8 cellular contexts compared by ENCODE assay signal in the genomic region with DNA sequence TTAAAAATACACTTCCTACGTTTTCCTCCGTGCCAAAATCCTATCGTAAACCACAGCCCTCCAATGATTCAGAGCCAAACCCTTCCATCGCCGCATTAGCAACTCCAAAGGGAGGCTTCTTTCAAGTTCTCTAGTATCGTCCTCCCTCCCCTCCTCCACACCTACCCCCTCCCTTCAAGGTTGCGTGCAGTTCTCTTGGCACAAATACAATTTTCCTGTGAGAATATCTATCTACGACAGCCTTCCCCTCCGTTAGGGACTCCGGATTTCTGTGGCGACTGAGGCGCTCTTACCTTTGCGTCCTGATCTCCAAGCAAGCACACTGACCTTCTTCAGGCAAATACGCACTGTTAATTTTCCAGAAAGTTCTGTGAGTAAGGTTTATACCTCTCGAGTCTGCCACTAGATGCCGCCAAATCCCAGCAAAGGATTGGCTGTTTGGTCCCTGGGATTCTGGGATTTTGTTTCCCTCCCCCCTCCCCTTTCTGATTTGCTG. TPM values are rescaled to one million over a fixed set of nuclear protein-coding genes. Genes with fewer than 3 reads are reported as not detected.
DNase-seq lines count a peak whose midpoint lies in the region; ATAC-seq and TF ChIP-seq lines count a peak whose summit lies in the region.

No MANE protein-coding gene starts in this region.

- H3K27ac ChIP-seq in GM23338 (ENCODE audit: low read depth) (peak overlapping the region; percentile 95), dorsolateral prefrontal cortex (peak overlapping the region; percentile 92 to 100 (median 99)), liver (ENCODE audit: low read depth in 1 of 2, low read length in 2 of 2) (peak overlapping the region; percentile 96 to 100)

- peak overlapping the region; percentile 53 for H3K4me2 ChIP-seq in GM23338

- TF ChIP-seq CTCF in AG04449 (IDR thresholded peaks at IDR 0.05; ENCODE audit: insufficient read depth, low read length, missing control alignments) (peak; percentile 51), GM23338 (conservative IDR thresholded peaks at IDR 0.05; ENCODE audit: low read depth in 2 of 2) (peak; percentile 67 to 83), dorsolateral prefrontal cortex (IDR thresholded peaks at IDR 0.05 in 54 of 56, conservative IDR thresholded peaks at IDR 0.05 in 2 of 56; ENCODE audit: low read depth in 1 of 56, partially characterized antibody in 56 of 56) (peak; percentile 43 to 82 (median 70)), liver (IDR thresholded peaks at IDR 0.05; ENCODE audit: low read depth, low read length, missing input control) (peak; percentile 55)

- H3K9ac ChIP-seq in liver (ENCODE audit: low read depth in 1 of 2, low read length in 2 of 2): peak overlapping the region; percentile 76 to 100

- H3K27ac Mint-ChIP-seq in GM23338: no peak overlapping the region

- TF ChIP-seq RAD21 in liver (IDR thresholded peaks at IDR 0.05): peak; percentile 63 to 73

- H3K4me1 ChIP-seq in GM23338 (ENCODE audit: insufficient read depth): no peaks in the 10 kb centered on the region; the same call in 1 of the 2 replicates
- H3K4me1 ChIP-seq in liver (ENCODE audit: control insufficient read depth in 4 of 4, insufficient read depth in 4 of 4, low read length in 3 of 4): peaks cover 0 to 10% (median 1%) of the 10 kb centered on the region in 4 donors

- intact Hi-C loops in dorsolateral prefrontal cortex (cut with DNase I): loop anchor here (1.0 to 10.0 kb wide), 7 partner anchors 53 to 155 kb away; a partner anchor contains a TSS

- POLR2A ChIA-PET in AG04449 (lab: Yijun Ruan, JAX): interaction anchor here (0.8 kb wide), 1 partner anchor 10 kb away, joined by 4 read pairs; no protein-coding TSS in a partner anchor

- CTCF ChIA-PET in AG04449 (lab: Yijun Ruan, JAX): interaction anchor here (1.0 kb wide), 2 partner anchors 22 to 155 kb away, joined by 3 read pairs; no protein-coding TSS in a partner anchor

- H3F3A ChIP-seq in GM23338 (replicated peaks; ENCODE audit: low read depth): peaks cover 12% of the 10 kb centered on the region; the same call in 1 of the 2 replicates

- ATAC-seq in GM23338: peak; percentile 40
- no peak for ATAC-seq in HG02970 (IDR thresholded peaks at IDR 0.05; ENCODE audit: low FRiP score, unreplicated experiment)

- no peaks in the 10 kb centered on the region for H3K9me2 ChIP-seq in GM23338 (ENCODE audit: insufficient read depth)

- H3K4me3 ChIP-seq in AG04449 (ENCODE audit: low read depth, low read length): peak overlapping the region; percentile 69
- H3K4me3 ChIP-seq in GM23338: peak overlapping the region; percentile 60
- H3K4me3 ChIP-seq in dorsolateral prefrontal cortex: peak overlapping the region; percentile 39 to 81 (median 67)
- peak overlapping the region; percentile 57 to 76 (median 76) for H3K4me3 ChIP-seq in liver (ENCODE audit: low read depth in 1 of 3, low read length in 3 of 3)

- H3K9me3 Mint-ChIP-seq in GM23338: no peaks in the 10 kb centered on the region

- no peak overlapping the region for H2AFZ ChIP-seq in GM23338

- no peaks in the 10 kb centered on the region; the same call in 2 of the 3 replicates for H3K4me1 Mint-ChIP-seq in GM23338

- WGBS in liver: 0% methylated on average over 16 of the region's 16 CpGs

- no peaks in the 10 kb centered on the region for H3K27me3 ChIP-seq in GM23338 (ENCODE audit: insufficient read depth)
- peaks cover 0 to 48% (median 6%) of the 10 kb centered on the region in 45 donors for H3K27me3 ChIP-seq in dorsolateral prefrontal cortex
- H3K27me3 ChIP-seq in liver (ENCODE audit: control insufficient read depth in 4 of 4, insufficient read depth in 4 of 4, low read length in 3 of 4): no peaks in the 10 kb centered on the region

- H3K27me3 Mint-ChIP-seq in GM23338 (ENCODE audit: insufficient read depth, low read depth, poor library complexity): no peaks in the 10 kb centered on the region

- peaks cover 28% of the 10 kb centered on the region for H3K79me2 ChIP-seq in GM23338 (replicated peaks; ENCODE audit: insufficient read depth)

- H4K20me1 ChIP-seq in GM23338 (replicated peaks; ENCODE audit: insufficient read depth): no peaks in the 10 kb centered on the region

- peaks cover 26% of the 10 kb centered on the region; the same call in 2 of the 3 replicates for H3K36me3 Mint-ChIP-seq in GM23338 (ENCODE audit: low read depth)

- DNase-seq in AG04449 (ENCODE audit: low read depth, low spot score): no peak
- DNase-seq in GM23338 (ENCODE audit: low spot score): peak; percentile 88
- DNase-seq in NCI-H345 (lab: John Stamatoyannopoulos, UW): peak; percentile 76
- peak; percentile 62 for DNase-seq in activated CD4-positive, alpha-beta T cell treated with anti-CD3 and anti-CD28 coated beads for 48 hours
- peak in 9 of 10 donors; percentile 39 to 69 (median 60) for DNase-seq in dorsolateral prefrontal cortex
- DNase-seq in stimulated activated CD4-positive, alpha-beta T cell treated with anti-CD3 and anti-CD28 coated beads, Interleukin-4, amount 100 ng/mL, for 1 hour: peak; percentile 38

- H3K36me3 ChIP-seq in GM23338 (ENCODE audit: insufficient read depth) (peaks cover 23% of the 10 kb centered on the region; the same call in 1 of the 2 replicates), liver (ENCODE audit: control insufficient read depth in 4 of 4, insufficient read depth in 3 of 4, low read depth in 1 of 4, low read length in 3 of 4) (peaks cover 0 to 8% (median 6%) of the 10 kb centered on the region in 4 donors)

- no peaks in the 10 kb centered on the region for H3K9me3 ChIP-seq in liver (ENCODE audit: control insufficient read depth in 4 of 4, low read length in 3 of 4)

- no peak overlapping the region for H3K4me3 Mint-ChIP-seq in GM23338

TF ChIP-seq in GM23338, 12 proteins besides CTCF, POLR2A, EP300 and RAD21:
- TF ChIP-seq POLR2AphosphoS5 (IDR thresholded peaks at IDR 0.05; ENCODE audit: low read depth) (peak; percentile 38), JUNB (IDR thresholded peaks at IDR 0.05; ENCODE audit: unreplicated experiment) (no peak)

TF ChIP-seq in liver, 16 proteins besides CTCF, POLR2A, EP300 and RAD21:
- peak; percentile 77 for TF ChIP-seq TAF1 (conservative IDR thresholded peaks at IDR 0.05)
- no peak for TF ChIP-seq HNF4G (IDR thresholded peaks at IDR 0.05)
- TF ChIP-seq, protein P1, sequence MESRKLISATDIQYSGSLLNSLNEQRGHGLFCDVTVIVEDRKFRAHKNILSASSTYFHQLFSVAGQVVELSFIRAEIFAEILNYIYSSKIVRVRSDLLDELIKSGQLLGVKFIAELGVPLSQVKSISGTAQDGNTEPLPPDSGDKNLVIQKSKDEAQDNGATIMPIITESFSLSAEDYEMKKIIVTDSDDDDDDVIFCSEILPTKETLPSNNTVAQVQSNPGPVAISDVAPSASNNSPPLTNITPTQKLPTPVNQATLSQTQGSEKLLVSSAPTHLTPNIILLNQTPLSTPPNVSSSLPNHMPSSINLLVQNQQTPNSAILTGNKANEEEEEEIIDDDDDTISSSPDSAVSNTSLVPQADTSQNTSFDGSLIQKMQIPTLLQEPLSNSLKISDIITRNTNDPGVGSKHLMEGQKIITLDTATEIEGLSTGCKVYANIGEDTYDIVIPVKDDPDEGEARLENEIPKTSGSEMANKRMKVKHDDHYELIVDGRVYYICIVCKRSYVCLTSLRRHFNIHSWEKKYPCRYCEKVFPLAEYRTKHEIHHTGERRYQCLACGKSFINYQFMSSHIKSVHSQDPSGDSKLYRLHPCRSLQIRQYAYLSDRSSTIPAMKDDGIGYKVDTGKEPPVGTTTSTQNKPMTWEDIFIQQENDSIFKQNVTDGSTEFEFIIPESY (IDR thresholded peaks at IDR 0.05): no peak
- TF ChIP-seq, protein P2, sequence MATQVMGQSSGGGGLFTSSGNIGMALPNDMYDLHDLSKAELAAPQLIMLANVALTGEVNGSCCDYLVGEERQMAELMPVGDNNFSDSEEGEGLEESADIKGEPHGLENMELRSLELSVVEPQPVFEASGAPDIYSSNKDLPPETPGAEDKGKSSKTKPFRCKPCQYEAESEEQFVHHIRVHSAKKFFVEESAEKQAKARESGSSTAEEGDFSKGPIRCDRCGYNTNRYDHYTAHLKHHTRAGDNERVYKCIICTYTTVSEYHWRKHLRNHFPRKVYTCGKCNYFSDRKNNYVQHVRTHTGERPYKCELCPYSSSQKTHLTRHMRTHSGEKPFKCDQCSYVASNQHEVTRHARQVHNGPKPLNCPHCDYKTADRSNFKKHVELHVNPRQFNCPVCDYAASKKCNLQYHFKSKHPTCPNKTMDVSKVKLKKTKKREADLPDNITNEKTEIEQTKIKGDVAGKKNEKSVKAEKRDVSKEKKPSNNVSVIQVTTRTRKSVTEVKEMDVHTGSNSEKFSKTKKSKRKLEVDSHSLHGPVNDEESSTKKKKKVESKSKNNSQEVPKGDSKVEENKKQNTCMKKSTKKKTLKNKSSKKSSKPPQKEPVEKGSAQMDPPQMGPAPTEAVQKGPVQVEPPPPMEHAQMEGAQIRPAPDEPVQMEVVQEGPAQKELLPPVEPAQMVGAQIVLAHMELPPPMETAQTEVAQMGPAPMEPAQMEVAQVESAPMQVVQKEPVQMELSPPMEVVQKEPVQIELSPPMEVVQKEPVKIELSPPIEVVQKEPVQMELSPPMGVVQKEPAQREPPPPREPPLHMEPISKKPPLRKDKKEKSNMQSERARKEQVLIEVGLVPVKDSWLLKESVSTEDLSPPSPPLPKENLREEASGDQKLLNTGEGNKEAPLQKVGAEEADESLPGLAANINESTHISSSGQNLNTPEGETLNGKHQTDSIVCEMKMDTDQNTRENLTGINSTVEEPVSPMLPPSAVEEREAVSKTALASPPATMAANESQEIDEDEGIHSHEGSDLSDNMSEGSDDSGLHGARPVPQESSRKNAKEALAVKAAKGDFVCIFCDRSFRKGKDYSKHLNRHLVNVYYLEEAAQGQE (IDR thresholded peaks at IDR 0.05): peak; percentile 55

RNA-seq across cellular contexts. Expression of a gene that starts 1.2 kb away (rescaled TPM):
- total RNA-seq in GM23338 (2014; rRNA removed; shearing (Covaris generic)): 269 and 311 TPM in 2 replicates
- polyA plus RNA-seq in GM23338 (2016; fragmentation: Nextera tagmentation; extraction: Ambion mirVana) (297 and 315 TPM in 2 replicates), liver (100 to 1,000 TPM in 1 of 2 donors, 10 to 100 TPM in 1; 91.3 to 258 TPM)
- total RNA-seq in dorsolateral prefrontal cortex (100 to 1,000 TPM; 141 to 473 (median 331) TPM), liver (100 to 1,000 TPM in 1 of 2 donors, 10 to 100 TPM in 1; 90.9 to 366 TPM)

RNA-seq across cellular contexts. Expression of a gene that starts 23.0 kb away (rescaled TPM):
- not detected in 2 replicates for total RNA-seq in GM23338 (2014; rRNA removed; shearing (Covaris generic))
- polyA plus RNA-seq in GM23338 (2016; fragmentation: Nextera tagmentation; extraction: Ambion mirVana) (0.60 and 0.85 TPM in 2 replicates), liver (not detected)
- total RNA-seq in dorsolateral prefrontal cortex (1 to 10 TPM in 27 of 120 experiments, under 1 TPM in 31, not detected in 62; 0.57 to 2.3 (median 0.98) TPM), liver (not detected)

RNA-seq across cellular contexts. Expression of a gene that starts 59.0 kb away (rescaled TPM):
- total RNA-seq in GM23338 (2014; rRNA removed; shearing (Covaris generic)): 5.8 and 10.9 TPM in 2 replicates
- polyA plus RNA-seq in GM23338 (2016; fragmentation: Nextera tagmentation; extraction: Ambion mirVana): 8.8 and 11.0 TPM in 2 replicates
- total RNA-seq in dorsolateral prefrontal cortex: 10 to 100 TPM; 27.6 to 72.2 (median 53.4) TPM
- total RNA-seq in liver: 1 to 10 TPM; 5.0 to 9.2 TPM
- polyA plus RNA-seq in liver: 10 to 100 TPM in 1 of 2 donors, 1 to 10 TPM in 1; 9.6 to 15.8 TPM
